1 cellular context compared by ENCODE assay signal in genomic region chr7:44533301-44534055, GRCh38.
TF ChIP-seq lines count a peak whose summit lies in the region.

No MANE protein-coding gene starts in this region.

TF ChIP-seq in H1, 55 proteins besides CTCF, POLR2A, EP300 and RAD21:
- TF ChIP-seq GABPA (IDR thresholded peaks at IDR 0.05; ENCODE audit: borderline replicate concordance, insufficient read depth, low read length) (no peak), KDM4A (IDR thresholded peaks at IDR 0.05; ENCODE audit: low read depth, low read length, severe bottlenecking) (no peak), RXRA (IDR thresholded peaks at IDR 0.05; ENCODE audit: insufficient read depth, low read depth, low read length) (no peak), NRF1 (IDR thresholded peaks at IDR 0.05; ENCODE audit: low read depth, low read length) (no peak), EZH2 (IDR thresholded peaks at IDR 0.05; ENCODE audit: low read depth, low read length, severe bottlenecking) (no peak), EGR1 (IDR thresholded peaks at IDR 0.05; ENCODE audit: borderline replicate concordance, low read depth, low read length) (no peak), TAF1 (IDR thresholded peaks at IDR 0.05; ENCODE audit: low read depth, low read length) (no peak), SRF (IDR thresholded peaks at IDR 0.05; ENCODE audit: low read depth, low read length) (no peak), CBX5 (IDR thresholded peaks at IDR 0.05; ENCODE audit: low read depth, low read length) (no peak), TAF7 (optimal IDR thresholded peaks at IDR 0.05; ENCODE audit: borderline replicate concordance, low read depth, low read length) (no peak), YY1 (IDR thresholded peaks at IDR 0.05; ENCODE audit: low read depth, low read length) (no peak)
